8 cellular contexts compared by ENCODE assay signal in genomic region chr7:143382791-143383641, GRCh38. TPM values are rescaled to one million over a fixed set of nuclear protein-coding genes. Genes with fewer than 3 reads are reported as not detected.
DNase-seq lines count a peak whose midpoint lies in the region; ATAC-seq and TF ChIP-seq lines count a peak whose summit lies in the region.

No MANE protein-coding gene starts in this region.

- H3K4me1 ChIP-seq in duodenal mucosa (ENCODE audit: control insufficient read depth in 1 of 2, insufficient read depth in 2 of 2, low read length in 2 of 2) = peaks cover 57 to 67% of the 10 kb centered on the region in 2 donors
- peaks cover 78% of the 10 kb centered on the region for H3K4me1 ChIP-seq in muscle layer of colon (ENCODE audit: insufficient read depth, low read length)
- peaks cover 76% of the 10 kb centered on the region for H3K4me1 ChIP-seq in vagina

- intact Hi-C loops in Right ventricle myocardium inferior (cut with DNase I) = loop anchor here (1.0 kb wide), 1 partner anchor 8 kb away; no protein-coding TSS in a partner anchor
- intact Hi-C loops in left cardiac atrium (cut with DNase I) = no loop called here
- intact Hi-C loops in vagina (cut with DNase I) = loop anchor here (1.0 to 5.0 kb wide), 2 partner anchors 8 to 96 kb away; partner anchors contain the start of gene CASP2

- TF ChIP-seq CTCF in vagina (IDR thresholded peaks at IDR 0.05) = peak in 1 of 3 experiments; percentile 5

- H3K27ac ChIP-seq in duodenal mucosa (ENCODE audit: low read depth, low read length) = peak overlapping the region; percentile 37
- H3K27ac ChIP-seq in muscle layer of colon (ENCODE audit: low read depth, low read length) = peak overlapping the region; percentile 98
- peak overlapping the region; percentile 94 for H3K27ac ChIP-seq in vagina

- H3K9ac ChIP-seq in duodenal mucosa (ENCODE audit: low read depth in 1 of 2, low read length in 2 of 2) (peak overlapping the region; percentile 76 to 88), muscle layer of colon (ENCODE audit: low read length) (peak overlapping the region; percentile 94)

- no peak for TF ChIP-seq POLR2A in vagina (IDR thresholded peaks at IDR 0.05)

- H3K9me3 ChIP-seq in duodenal mucosa (ENCODE audit: control insufficient read depth in 1 of 2, low read length in 2 of 2) (no peaks in the 10 kb centered on the region), muscle layer of colon (ENCODE audit: low read length) (no peaks in the 10 kb centered on the region), vagina (no peaks in the 10 kb centered on the region)

- H3K4me3 ChIP-seq in duodenal mucosa (ENCODE audit: low read depth in 1 of 2, low read length in 2 of 2) = peak overlapping the region; percentile 82 to 92
- peak overlapping the region; percentile 91 to 94 for H3K4me3 ChIP-seq in muscle layer of colon (ENCODE audit: low read depth in 1 of 2, low read length in 2 of 2)
- peak overlapping the region; percentile 93 to 99 for H3K4me3 ChIP-seq in vagina

- H3K36me3 ChIP-seq in duodenal mucosa (ENCODE audit: control insufficient read depth in 1 of 2, insufficient read depth in 2 of 2, low read length in 2 of 2) = peaks cover 7% of the 10 kb centered on the region in 2 donors
- H3K36me3 ChIP-seq in muscle layer of colon (ENCODE audit: insufficient read depth, low read length) = peaks cover 27% of the 10 kb centered on the region
- peaks cover 0 to 3% of the 10 kb centered on the region in 2 donors for H3K36me3 ChIP-seq in vagina

- no peaks in the 10 kb centered on the region for H3K27me3 ChIP-seq in duodenal mucosa (ENCODE audit: control insufficient read depth in 1 of 2, insufficient read depth in 2 of 2, low read length in 2 of 2)
- no peaks in the 10 kb centered on the region for H3K27me3 ChIP-seq in muscle layer of colon (ENCODE audit: control insufficient read depth in 1 of 2, insufficient read depth in 2 of 2, low read length in 2 of 2)
- H3K27me3 ChIP-seq in vagina = no peaks in the 10 kb centered on the region

- DNase-seq in Right ventricle myocardium inferior (ENCODE audit: missing footprints) (peak; percentile 41), left cardiac atrium (no peak), vagina (ENCODE audit: extremely low spot score in 2 of 2) (no peak), NCI-H748 (lab: John Stamatoyannopoulos, UW; ENCODE audit: unreplicated experiment) (no peak), SIG-M5 treated with dmso at 0.1 percent for 504 hours (lab: John Stamatoyannopoulos, UW; ENCODE audit: unreplicated experiment) (no peak), NOMO-1 (lab: John Stamatoyannopoulos, UW; ENCODE audit: unreplicated experiment in 2 of 2) (no peak)

- no peak for ATAC-seq in Right ventricle myocardium inferior
- ATAC-seq in left cardiac atrium = no peak

RNA-seq across cellular contexts. Expression of gene ZYX, which starts 1.9 kb away (rescaled TPM):
- total RNA-seq in Right ventricle myocardium inferior = 75.9 TPM
- total RNA-seq in left cardiac atrium = 100 to 1,000 TPM in 1 of 2 donors, 10 to 100 TPM in 1; 79.1 to 156 TPM
- total RNA-seq in vagina = 86.2 TPM

RNA-seq across cellular contexts. Expression of gene FAM131B, which starts 20.5 kb away (rescaled TPM):
- 0.73 TPM for total RNA-seq in Right ventricle myocardium inferior
- under 1 TPM; 0.29 to 0.97 TPM for total RNA-seq in left cardiac atrium
- 1.5 TPM for total RNA-seq in vagina

RNA-seq across cellular contexts. Expression of gene EPHA1, which starts 25.6 kb away (rescaled TPM):
- total RNA-seq in Right ventricle myocardium inferior = not detected
- total RNA-seq in left cardiac atrium = under 1 TPM; 0.16 to 0.71 TPM
- 51.3 TPM for total RNA-seq in vagina

Comparison
In these comparisons a context has a peak if more than half of its experiments do, and no peak if none do; other contexts are left out.
1. intact Hi-C loops: an anchor here in Right ventricle myocardium inferior (1.0 kb wide) and vagina (1.0 to 5.0 kb wide); none called in left cardiac atrium.
2. H3K27ac ChIP-seq: peak in every context shown above with its lines; median percentile 98 in muscle layer of colon; 94 in vagina; 37 in duodenal mucosa.
3. RNA of gene EPHA1, which starts 25.6 kb away (total RNA-seq): 51.3 TPM in vagina (single experiment); 0.16 to 0.71 TPM in left cardiac atrium and not detected in Right ventricle myocardium inferior (single experiment); every median in the first group is over 10 times any median in the second.
4. Peak in every context shown above with its lines, with median percentiles within 50 percentile points of each other: H3K4me3 ChIP-seq.